ENCODE assay signal across 8 cellular contexts in genomic region chr4:146520894-146521542, GRCh38. TPM values are rescaled to one million over a fixed set of nuclear protein-coding genes. Genes with fewer than 3 reads are reported as not detected.
A peak's percentile ranks its signal among the peaks of the same experiment; 100 is the strongest.
DNase-seq lines count a peak whose midpoint lies in the region; ATAC-seq and TF ChIP-seq lines count a peak whose summit lies in the region.

No MANE protein-coding gene starts in this region.

- peak in 1 of 4 donors; percentile 26 for TF ChIP-seq POLR2A in upper lobe of left lung (IDR thresholded peaks at IDR 0.05)

- peak overlapping the region; percentile 85 for H3K4me3 ChIP-seq in H7 (ENCODE audit: insufficient read depth, low read depth, low read length)
- H3K4me3 ChIP-seq in ectodermal cell (ENCODE audit: insufficient read depth, low read depth, low read length): peak overlapping the region; percentile 74
- peak overlapping the region; percentile 98 for H3K4me3 ChIP-seq in lower lobe of right lung
- peak overlapping the region; percentile 72 to 90 (median 74) for H3K4me3 ChIP-seq in upper lobe of left lung

- 0 to 4% methylated on average over 9 to 11 of the region's 12 CpGs for WGBS in ectodermal cell, 2 experiments
- 0% methylated on average over 12 of the region's 12 CpGs for WGBS in upper lobe of left lung, 2 donors

- H3K4me1 ChIP-seq in ectodermal cell (ENCODE audit: control insufficient read depth, insufficient read depth, low read length): no peaks in the 10 kb centered on the region
- peaks cover 17% of the 10 kb centered on the region for H3K4me1 ChIP-seq in lower lobe of right lung
- H3K4me1 ChIP-seq in upper lobe of left lung: peaks cover 13 to 21% (median 15%) of the 10 kb centered on the region in 4 donors

- TF ChIP-seq EP300 in upper lobe of left lung (IDR thresholded peaks at IDR 0.05): no peak

- H3K36me3 ChIP-seq in H7 (replicated peaks; ENCODE audit: control insufficient read depth, insufficient read depth, low read length) (no peaks in the 10 kb centered on the region), ectodermal cell (ENCODE audit: control insufficient read depth, insufficient read depth, low read length) (no peaks in the 10 kb centered on the region), lower lobe of right lung (no peaks in the 10 kb centered on the region), upper lobe of left lung (peaks cover 0 to 8% (median 0%) of the 10 kb centered on the region in 4 donors)

- H3K27me3 ChIP-seq in H7 (ENCODE audit: control insufficient read depth, insufficient read depth, low read length) (peaks cover 27% of the 10 kb centered on the region), ectodermal cell (ENCODE audit: control insufficient read depth, insufficient read depth, low read length, poor library complexity, severe bottlenecking) (peaks cover 33% of the 10 kb centered on the region), lower lobe of right lung (ENCODE audit: low read depth) (no peaks in the 10 kb centered on the region), upper lobe of left lung (no peaks in the 10 kb centered on the region)

- peak; percentile 80 to 82 for ATAC-seq in lower lobe of right lung
- ATAC-seq in upper lobe of left lung (ENCODE audit: low FRiP score in 2 of 2): peak; percentile 67 to 81

- H3K27ac ChIP-seq in ectodermal cell (ENCODE audit: insufficient read depth, low read depth, low read length, poor library complexity, severe bottlenecking) (peak overlapping the region; percentile 27), lower lobe of right lung (peak overlapping the region; percentile 87), upper lobe of left lung (peak overlapping the region; percentile 86 to 92 (median 89))

- DNase-seq in activated T-cell treated with anti-CD3 and anti-CD28 coated beads for 1 hour (ENCODE audit: low read depth) (peak; percentile 4), activated T-cell treated with anti-CD3 and anti-CD28 coated beads for 4 hours (no peak), H7 (peak; percentile 6), Kasumi-1 (lab: John Stamatoyannopoulos, UW) (peak; percentile 48 to 60), SW480 (ENCODE audit: low spot score) (peak; percentile 68), lower lobe of right lung (no peak), upper lobe of left lung (peak in 1 of 2 donors; percentile 60)

- intact Hi-C loops in lower lobe of right lung (cut with DNase I): no loop called here

- H3K9me3 ChIP-seq in ectodermal cell (ENCODE audit: control insufficient read depth, low read length) (no peaks in the 10 kb centered on the region), lower lobe of right lung (no peaks in the 10 kb centered on the region), upper lobe of left lung (no peaks in the 10 kb centered on the region)

- TF ChIP-seq CTCF in lower lobe of right lung (IDR thresholded peaks at IDR 0.05) (no peak), upper lobe of left lung (IDR thresholded peaks at IDR 0.05) (no peak)

RNA-seq across cellular contexts. Expression of gene SLC10A7, which starts 0.7 kb away (rescaled TPM):
- 3.8 and 6.1 TPM in 2 replicates for total RNA-seq in H7 (2014; rRNA removed; shearing (Covaris generic))
- 7.0 TPM for polyA plus RNA-seq in ectodermal cell (2013, experiment 1 of 4)
- polyA plus RNA-seq in ectodermal cell (2013, experiment 2 of 4): 8.1 TPM
- polyA plus RNA-seq in ectodermal cell (2013, experiment 3 of 4): 5.9 TPM
- polyA plus RNA-seq in ectodermal cell (2013, experiment 4 of 4): 6.6 TPM
- total RNA-seq in lower lobe of right lung: 23.5 TPM
- 10 to 100 TPM; 11.1 to 20.9 (median 14.1) TPM for total RNA-seq in upper lobe of left lung

Comparison
In these comparisons a context has a peak if more than half of its experiments do, and no peak if none do; other contexts are left out.
1. DNase-seq: peak in activated T-cell treated with anti-CD3 and anti-CD28 coated beads for 1 hour (single experiment), H7 (single experiment), Kasumi-1 (2 of 2) and SW480 (single experiment); none in activated T-cell treated with anti-CD3 and anti-CD28 coated beads for 4 hours (single experiment) and lower lobe of right lung (single experiment).
2. H3K27ac ChIP-seq: peak in every context shown above with its lines; median percentile 89 in upper lobe of left lung; 87 in lower lobe of right lung; 27 in ectodermal cell.
3. Peak in every context shown above with its lines, with median percentiles within 50 percentile points of each other: H3K4me3 ChIP-seq.